Comparison of ENCODE assay signal across 8 cellular contexts in genomic region chr19:35249146-35249847, GRCh38. TPM values are rescaled to one million over a fixed set of nuclear protein-coding genes. Genes with fewer than 3 reads are reported as not detected.
A peak's percentile ranks its signal among the peaks of the same experiment; 100 is the strongest.
DNase-seq lines count a peak whose midpoint lies in the region; ATAC-seq and TF ChIP-seq lines count a peak whose summit lies in the region.

No MANE protein-coding gene starts in this region.

- TF ChIP-seq EP300 in suprapubic skin (IDR thresholded peaks at IDR 0.05) = no peak

- no peak for ATAC-seq in GM18907 (IDR thresholded peaks at IDR 0.05; ENCODE audit: unreplicated experiment)

- H3K27ac ChIP-seq in WERI-Rb-1 (peak overlapping the region; percentile 96), suprapubic skin (peak overlapping the region; percentile 95)

- H3K36me3 Mint-ChIP-seq in activated naive CD4-positive, alpha-beta T cell treated with anti-CD3 and anti-CD28 coated beads for 36 hours (ENCODE audit: low read depth) = no peaks in the 10 kb centered on the region

- H3K27me3 ChIP-seq in WERI-Rb-1 (ENCODE audit: insufficient read depth, low read depth, severe bottlenecking) = no peaks in the 10 kb centered on the region
- H3K27me3 ChIP-seq in suprapubic skin = peaks cover 20% of the 10 kb centered on the region

- TF ChIP-seq CTCF in WERI-Rb-1 (IDR thresholded peaks at IDR 0.05; ENCODE audit: low read depth, low read length) (no peak), suprapubic skin (IDR thresholded peaks at IDR 0.05) (no peak)

- H3K27me3 Mint-ChIP-seq in activated naive CD4-positive, alpha-beta T cell treated with anti-CD3 and anti-CD28 coated beads for 36 hours (ENCODE audit: low read depth) = no peaks in the 10 kb centered on the region

- H3K4me1 Mint-ChIP-seq in activated naive CD4-positive, alpha-beta T cell treated with anti-CD3 and anti-CD28 coated beads for 36 hours (ENCODE audit: low read depth) = peaks cover 13% of the 10 kb centered on the region

- no peak for TF ChIP-seq POLR2A in suprapubic skin (IDR thresholded peaks at IDR 0.05)

- intact Hi-C loops in activated naive CD4-positive, alpha-beta T cell treated with anti-CD3 and anti-CD28 coated beads for 36 hours (cut with micrococcal nuclease) = loop anchor here (2.0 to 5.0 kb wide), 4 partner anchors 37 to 246 kb away; partner anchors contain the start of gene FFAR1

- peak overlapping the region; percentile 71 for H3K4me3 ChIP-seq in WERI-Rb-1 (ENCODE audit: low read depth, low read length)
- H3K4me3 ChIP-seq in iPS-18c (ENCODE audit: insufficient read depth, low read depth, low read length) = peak overlapping the region; percentile 85
- H3K4me3 ChIP-seq in suprapubic skin = peak overlapping the region; percentile 70

- CTCF ChIA-PET in activated naive CD4-positive, alpha-beta T cell treated with anti-CD3 and anti-CD28 coated beads for 36 hours (lab: Charles Lee) = no interaction called here

- peak overlapping the region; percentile 86 for H3K4me3 Mint-ChIP-seq in activated naive CD4-positive, alpha-beta T cell treated with anti-CD3 and anti-CD28 coated beads for 36 hours

- H3K9me3 ChIP-seq in WERI-Rb-1 (ENCODE audit: severe bottlenecking) (no peaks in the 10 kb centered on the region), iPS-18c (ENCODE audit: control insufficient read depth, insufficient read depth, low read length) (no peaks in the 10 kb centered on the region), suprapubic skin (no peaks in the 10 kb centered on the region)

- H3K9me3 Mint-ChIP-seq in activated naive CD4-positive, alpha-beta T cell treated with anti-CD3 and anti-CD28 coated beads for 36 hours = no peaks in the 10 kb centered on the region

- H3K27ac Mint-ChIP-seq in activated naive CD4-positive, alpha-beta T cell treated with anti-CD3 and anti-CD28 coated beads for 36 hours = peak overlapping the region; percentile 63

- H3K36me3 ChIP-seq in WERI-Rb-1 (peaks cover 47% of the 10 kb centered on the region), suprapubic skin (peaks cover 11% of the 10 kb centered on the region)

- WGBS in suprapubic skin = 16% methylated on average over 23 of the region's 39 CpGs

- peak; percentile 13 for DNase-seq in activated naive CD4-positive, alpha-beta T cell treated with anti-CD3 and anti-CD28 coated beads for 36 hours
- DNase-seq in activated naive CD4-positive, alpha-beta T cell (lab: John Stamatoyannopoulos, UW) = no peak
- DNase-seq in WERI-Rb-1 (peak; percentile 48), suprapubic skin (ENCODE audit: low spot score in 2 of 2) (peak in 1 of 2 donors; percentile 76), NOMO-1 treated with dmso at 0.1 percent for 144 hours (lab: John Stamatoyannopoulos, UW; ENCODE audit: unreplicated experiment) (no peak), NCI-H1417 treated with DMSO at 0.1 percent for 48 hours (lab: John Stamatoyannopoulos, UW) (no peak)

- H3K4me1 ChIP-seq in suprapubic skin = peaks cover 28% of the 10 kb centered on the region

RNA-seq across cellular contexts. Expression of gene LSR, which starts 0.5 kb away (rescaled TPM):
- total RNA-seq in activated naive CD4-positive, alpha-beta T cell treated with anti-CD3 and anti-CD28 coated beads for 36 hours = 10 to 100 TPM in 1 of 2 experiments, 1 to 10 TPM in 1; 8.2 to 11.2 TPM
- total RNA-seq in suprapubic skin = 100 to 1,000 TPM in 1 of 4 donors, 10 to 100 TPM in 3; 67.4 to 105 (median 80.8) TPM

RNA-seq across cellular contexts. Expression of gene USF2, which starts 19.5 kb away (rescaled TPM):
- total RNA-seq in activated naive CD4-positive, alpha-beta T cell treated with anti-CD3 and anti-CD28 coated beads for 36 hours = 100 to 1,000 TPM; 136 to 144 TPM
- 100 to 1,000 TPM; 111 to 178 (median 122) TPM for total RNA-seq in suprapubic skin

RNA-seq across cellular contexts. Expression of gene FAM187B, which starts 20.8 kb away (rescaled TPM):
- not detected for total RNA-seq in activated naive CD4-positive, alpha-beta T cell treated with anti-CD3 and anti-CD28 coated beads for 36 hours
- not detected for total RNA-seq in suprapubic skin

RNA-seq across cellular contexts. Expression of gene HAMP, which starts 33.0 kb away (rescaled TPM):
- total RNA-seq in activated naive CD4-positive, alpha-beta T cell treated with anti-CD3 and anti-CD28 coated beads for 36 hours = under 1 TPM; 0.19 to 0.86 TPM
- total RNA-seq in suprapubic skin = 1 to 10 TPM in 2 of 4 donors, not detected in 2; 1.4 to 1.5 TPM

RNA-seq across cellular contexts. Expression of gene MAG, which starts 42.7 kb away (rescaled TPM):
- total RNA-seq in activated naive CD4-positive, alpha-beta T cell treated with anti-CD3 and anti-CD28 coated beads for 36 hours = under 1 TPM; 0.19 to 0.77 TPM
- not detected for total RNA-seq in suprapubic skin

Comparison
In these comparisons a context has a peak if more than half of its experiments do, and no peak if none do; other contexts are left out.
1. DNase-seq: peak in activated naive CD4-positive, alpha-beta T cell treated with anti-CD3 and anti-CD28 coated beads for 36 hours (single experiment) and WERI-Rb-1 (single experiment); none in activated naive CD4-positive, alpha-beta T cell (0 of 4), NOMO-1 treated with dmso at 0.1 percent for 144 hours (single experiment) and NCI-H1417 treated with DMSO at 0.1 percent for 48 hours (single experiment).
2. RNA of gene LSR, which starts 0.5 kb away (total RNA-seq): 67.4 to 105 TPM in suprapubic skin; 8.2 to 11.2 TPM in activated naive CD4-positive, alpha-beta T cell treated with anti-CD3 and anti-CD28 coated beads for 36 hours; every median in the first group is over 4 times any median in the second.
3. Peak in every context shown above with its lines, with median percentiles within 50 percentile points of each other: H3K4me3 ChIP-seq.